ENCODE assay signal across 27 cellular contexts in genomic region chr22:21916309-21916918, GRCh38. TPM values are rescaled to one million over a fixed set of nuclear protein-coding genes. Genes with fewer than 3 reads are reported as not detected.
DNase-seq lines count a peak whose midpoint lies in the region; ATAC-seq and TF ChIP-seq lines count a peak whose summit lies in the region.
"Had no signal": no experiment of that assay in that cellular context is flagged by ENCODE, and none has a peak within 500 bp of the region (broad histone marks: within the 10 kb centered on the region; RNA-seq: fewer than 3 reads in every experiment).

No MANE protein-coding gene starts in this region.

- no peaks in the 10 kb centered on the region for H3K27me3 Mint-ChIP-seq in activated T-cell treated with anti-CD3 and anti-CD28 coated beads, Interleukin-2, amount 50 U/mL, for 24 hours
- no peaks in the 10 kb centered on the region for H3K27me3 Mint-ChIP-seq in chondrocyte (ENCODE audit: low read depth)
- H3K27me3 Mint-ChIP-seq in neural progenitor cell (ENCODE audit: insufficient read depth, low read depth) = peaks cover 4% of the 10 kb centered on the region
- H3K27me3 Mint-ChIP-seq: IgD-negative memory B cell had no signal

- H3K4me1 Mint-ChIP-seq in activated T-cell treated with anti-CD3 and anti-CD28 coated beads, Interleukin-2, amount 50 U/mL, for 24 hours (ENCODE audit: low read depth) = no peaks in the 10 kb centered on the region
- H3K4me1 Mint-ChIP-seq in chondrocyte (ENCODE audit: low read depth) (peaks cover 4% of the 10 kb centered on the region), neural progenitor cell (peaks cover 17% of the 10 kb centered on the region)

- H3K36me3 Mint-ChIP-seq in activated T-cell treated with anti-CD3 and anti-CD28 coated beads, Interleukin-2, amount 50 U/mL, for 24 hours (ENCODE audit: low read depth) = peaks cover 1% of the 10 kb centered on the region
- H3K36me3 Mint-ChIP-seq in chondrocyte (ENCODE audit: low read depth) (no peaks in the 10 kb centered on the region), neural progenitor cell (no peaks in the 10 kb centered on the region)
- H3K36me3 Mint-ChIP-seq: CD8-positive, alpha-beta T cell; IgD-negative memory B cell had no signal

- H4K20me1 ChIP-seq in neural progenitor cell (ENCODE audit: low read depth) = peaks cover 11% of the 10 kb centered on the region

- H3K4me3 Mint-ChIP-seq in activated T-cell treated with anti-CD3 and anti-CD28 coated beads, Interleukin-2, amount 50 U/mL, for 24 hours = no peak overlapping the region
- H3K4me3 Mint-ChIP-seq in chondrocyte (ENCODE audit: unreplicated experiment) = no peak overlapping the region
- H3K4me3 Mint-ChIP-seq in neural progenitor cell = peak overlapping the region; percentile 50
- H3K4me3 Mint-ChIP-seq: CD8-positive, alpha-beta T cell; GM23338; IgD-negative memory B cell had no signal

- H3F3A ChIP-seq in neural progenitor cell (ENCODE audit: low read depth) = peaks cover 30% of the 10 kb centered on the region

- TF ChIP-seq POLR2A in esophagus squamous epithelium (IDR thresholded peaks at IDR 0.05) = no peak

- H3K9ac ChIP-seq in neural progenitor cell = no peak overlapping the region

- H3K27me3 ChIP-seq in neural progenitor cell (no peaks in the 10 kb centered on the region), esophagus squamous epithelium (no peaks in the 10 kb centered on the region)
- H3K27me3 ChIP-seq: SJSA1 had no signal

- TF ChIP-seq CTCF in chondrocyte (IDR thresholded peaks at IDR 0.05) (no peak), neural progenitor cell (IDR thresholded peaks at IDR 0.05) (no peak), esophagus squamous epithelium (IDR thresholded peaks at IDR 0.05) (no peak)

- H3K4me2 ChIP-seq in neural progenitor cell = no peak overlapping the region

- intact Hi-C loops in esophagus squamous epithelium (cut with DNase I) = no loop called here

- H3K4me1 ChIP-seq in neural progenitor cell = peaks cover 37% of the 10 kb centered on the region
- H3K4me1 ChIP-seq in esophagus squamous epithelium = peaks cover 0 to 17% (median 0%) of the 10 kb centered on the region in 3 donors
- H3K4me1 ChIP-seq: Caco-2 had no signal

- no peaks in the 10 kb centered on the region for H3K79me2 ChIP-seq in neural progenitor cell (ENCODE audit: low read depth)

- H3K27ac ChIP-seq in neural progenitor cell (no peak overlapping the region), esophagus squamous epithelium (no peak overlapping the region)
- H3K27ac ChIP-seq: C4-2B, SJSA1 had no signal

- 89% methylated on average over 2 of the region's 4 CpGs; no CpG with 5 or more reads in 1 of the 2 donors for WGBS in esophagus squamous epithelium, 2 donors

- H3K9me3 ChIP-seq in neural progenitor cell (ENCODE audit: low read depth) (no peaks in the 10 kb centered on the region), esophagus squamous epithelium (no peaks in the 10 kb centered on the region)
- H3K9me3 ChIP-seq: Caco-2, SJSA1 had no signal

- H3K27ac Mint-ChIP-seq in activated T-cell treated with anti-CD3 and anti-CD28 coated beads, Interleukin-2, amount 50 U/mL, for 24 hours = peak overlapping the region; percentile 14
- H3K27ac Mint-ChIP-seq in chondrocyte (ENCODE audit: unreplicated experiment) (peak overlapping the region; percentile 54), neural progenitor cell (no peak overlapping the region)
- H3K27ac Mint-ChIP-seq: CD8-positive, alpha-beta T cell; GM23338; IgD-negative memory B cell had no signal

- no peak overlapping the region for H2AFZ ChIP-seq in neural progenitor cell (replicated peaks)

- H3K4me3 ChIP-seq in neural progenitor cell (no peak overlapping the region), esophagus squamous epithelium (no peak overlapping the region)
- H3K4me3 ChIP-seq: GM12878, GM23338, SJSA1 had no signal

- no peaks in the 10 kb centered on the region for H3K9me3 Mint-ChIP-seq in activated T-cell treated with anti-CD3 and anti-CD28 coated beads, Interleukin-2, amount 50 U/mL, for 24 hours
- H3K9me3 Mint-ChIP-seq in chondrocyte (ENCODE audit: low read depth) (no peaks in the 10 kb centered on the region), neural progenitor cell (no peaks in the 10 kb centered on the region)
- H3K9me3 Mint-ChIP-seq: CD8-positive, alpha-beta T cell; GM23338; IgD-negative memory B cell had no signal

- no peak for ATAC-seq in HG03159 (IDR thresholded peaks at IDR 0.05; ENCODE audit: unreplicated experiment)
- ATAC-seq: CD8-positive, alpha-beta T cell; GM12878 had no signal

- H3K36me3 ChIP-seq in neural progenitor cell = no peaks in the 10 kb centered on the region
- H3K36me3 ChIP-seq in esophagus squamous epithelium = peaks cover 0 to 29% (median 4%) of the 10 kb centered on the region in 3 donors
- H3K36me3 ChIP-seq: SJSA1 had no signal

- DNase-seq in activated T-cell treated with anti-CD3 and anti-CD28 coated beads, Interleukin-2, amount 50 U/mL, for 24 hours = no peak
- no peak for DNase-seq in activated T-cell treated with anti-CD3 and anti-CD28 coated beads, Interleukin-2, amount 50 U/mL, for 1 hour
- DNase-seq in chondrocyte (ENCODE audit: low spot score) = no peak
- DNase-seq in neural progenitor cell (ENCODE audit: low spot score) = no peak
- no peak for DNase-seq in stimulated activated CD4-positive, alpha-beta T cell treated with anti-CD3 and anti-CD28 coated beads, Interleukin-15, amount 100 ng/mL, for 24 hours
- DNase-seq in nucleus accumbens (lab: John Stamatoyannopoulos, UW) = no peak
- DNase-seq in esophagus squamous epithelium (lab: John Stamatoyannopoulos, UW) = no peak
- DNase-seq: 8988T; Caco-2; CD8-positive, alpha-beta T cell; DMS 273 treated with DMSO at 0.1 percent for 48 hours; EL; GDM1; HCEC 1CT; NCI-H1048; NCI-H1417; NCI-H1694; NCI-H2029 treated with DMSO at 0.1 percent for 48 hours; NCI-H526 treated with DMSO at 0.1 percent for 48 hours; Right ventricle myocardium superior; RPMI8226 had no signal

RNA-seq across cellular contexts. Expression of gene PPM1F, which starts 36.2 kb away (rescaled TPM):
- 26.2 to 32.3 TPM (median 28.1 TPM) in 3 replicates for total RNA-seq in chondrocyte
- 18.0 and 39.0 TPM in 2 replicates for total RNA-seq in neural progenitor cell (ENCODE audit: low replicate concordance)
- total RNA-seq in esophagus squamous epithelium = 10 to 100 TPM; 22.2 to 39.7 (median 25.9) TPM

RNA-seq across cellular contexts. Expression of gene MAPK1, which starts 49.0 kb away (rescaled TPM):
- total RNA-seq in chondrocyte = 139 to 157 TPM (median 156 TPM) in 3 replicates
- total RNA-seq in neural progenitor cell (ENCODE audit: low replicate concordance) = 44.7 and 61.4 TPM in 2 replicates
- total RNA-seq in esophagus squamous epithelium = 10 to 100 TPM; 36.0 to 57.6 (median 45.0) TPM
